13 cellular contexts compared by ENCODE assay signal in genomic region chr22:19483481-19484244, GRCh38. TPM values are rescaled to one million over a fixed set of nuclear protein-coding genes. Genes with fewer than 3 reads are reported as not detected.
A peak's percentile ranks its signal among the peaks of the same experiment; 100 is the strongest.
DNase-seq lines count a peak whose midpoint lies in the region; ATAC-seq and TF ChIP-seq lines count a peak whose summit lies in the region.
"Had no signal": no experiment of that assay in that cellular context is flagged by ENCODE, and none has a peak within 500 bp of the region (broad histone marks: within the 10 kb centered on the region; RNA-seq: fewer than 3 reads in every experiment).

No MANE protein-coding gene starts in this region.

- no peaks in the 10 kb centered on the region for H3K27me3 Mint-ChIP-seq in activated T-cell treated with anti-CD3 and anti-CD28 coated beads, Interleukin-2, amount 50 U/mL, for 72 hours (ENCODE audit: low read depth)
- no peaks in the 10 kb centered on the region for H3K27me3 Mint-ChIP-seq in natural killer cell treated with Interleukin-12 subunit alpha and Interleukin-12 subunit beta and Interleukin-15 and Interleukin-18, amount 100 ng/mL, for 72 hours

- no peak for DNase-seq in activated T-cell treated with anti-CD3 and anti-CD28 coated beads, Interleukin-2, amount 50 U/mL, for 72 hours
- no peak for DNase-seq in activated T-cell treated with anti-CD3 and anti-CD28 coated beads, Interleukin-2, amount 50 U/mL, for 1 hour
- DNase-seq in astrocyte of the spinal cord (ENCODE audit: low read depth, low spot score) (peak; percentile 56), non-pigmented ciliary epithelial cell (ENCODE audit: low read depth) (peak; percentile 73), Right ventricle myocardium superior (no peak)
- DNase-seq in natural killer cell treated with Interleukin-12 subunit alpha and Interleukin-12 subunit beta and Interleukin-15 and Interleukin-18, amount 100 ng/mL, for 72 hours (ENCODE audit: low spot score): no peak
- DNase-seq: amniotic stem cell, KBM-7, NCI-H1436, NCI-H446 had no signal

- no peak for ATAC-seq in activated T-cell treated with anti-CD3 and anti-CD28 coated beads, Interleukin-2, amount 50 U/mL, for 72 hours (replicated peaks in 1 of 2)
- no peak for ATAC-seq in Right ventricle myocardium superior (ENCODE audit: poor library complexity)
- no peak for ATAC-seq in natural killer cell treated with Interleukin-12 subunit alpha and Interleukin-12 subunit beta and Interleukin-15 and Interleukin-18, amount 100 ng/mL, for 72 hours

- H3K27ac Mint-ChIP-seq in activated T-cell treated with anti-CD3 and anti-CD28 coated beads, Interleukin-2, amount 50 U/mL, for 72 hours: peak overlapping the region; percentile 85
- H3K27ac Mint-ChIP-seq in natural killer cell treated with Interleukin-12 subunit alpha and Interleukin-12 subunit beta and Interleukin-15 and Interleukin-18, amount 100 ng/mL, for 72 hours: no peak overlapping the region

- H3K4me1 Mint-ChIP-seq in activated T-cell treated with anti-CD3 and anti-CD28 coated beads, Interleukin-2, amount 50 U/mL, for 72 hours (ENCODE audit: low read depth): peaks cover 26% of the 10 kb centered on the region
- peaks cover 10 to 12% of the 10 kb centered on the region in 2 donors for H3K4me1 Mint-ChIP-seq in natural killer cell treated with Interleukin-12 subunit alpha and Interleukin-12 subunit beta and Interleukin-15 and Interleukin-18, amount 100 ng/mL, for 72 hours (ENCODE audit: low read depth in 2 of 2)

- intact Hi-C loops in Right ventricle myocardium superior (cut with DNase I): no loop called here

- no peak for TF ChIP-seq CTCF in astrocyte of the spinal cord (IDR thresholded peaks at IDR 0.05; ENCODE audit: low read depth, low read length)

- peak overlapping the region; percentile 26 to 63 for H3K4me3 Mint-ChIP-seq in activated T-cell treated with anti-CD3 and anti-CD28 coated beads, Interleukin-2, amount 50 U/mL, for 72 hours
- H3K4me3 Mint-ChIP-seq in natural killer cell treated with Interleukin-12 subunit alpha and Interleukin-12 subunit beta and Interleukin-15 and Interleukin-18, amount 100 ng/mL, for 72 hours: no peak overlapping the region

- H3K36me3 Mint-ChIP-seq in activated T-cell treated with anti-CD3 and anti-CD28 coated beads, Interleukin-2, amount 50 U/mL, for 72 hours (ENCODE audit: insufficient read depth in 2 of 2): peaks cover 11 to 42% of the 10 kb centered on the region in 2 donors
- peaks cover 20% of the 10 kb centered on the region for H3K36me3 Mint-ChIP-seq in natural killer cell treated with Interleukin-12 subunit alpha and Interleukin-12 subunit beta and Interleukin-15 and Interleukin-18, amount 100 ng/mL, for 72 hours

- H3K4me3 ChIP-seq in astrocyte of the spinal cord (ENCODE audit: low read depth, low read length): no peak overlapping the region
- H3K4me3 ChIP-seq: lung, tibial artery had no signal

- in situ Hi-C loops in astrocyte of the spinal cord (cut with HindIII; ENCODE audit: low sequenced_read_pairs): no loop called here

- no peaks in the 10 kb centered on the region for H3K9me3 Mint-ChIP-seq in activated T-cell treated with anti-CD3 and anti-CD28 coated beads, Interleukin-2, amount 50 U/mL, for 72 hours
- no peaks in the 10 kb centered on the region for H3K9me3 Mint-ChIP-seq in natural killer cell treated with Interleukin-12 subunit alpha and Interleukin-12 subunit beta and Interleukin-15 and Interleukin-18, amount 100 ng/mL, for 72 hours
- H3K9me3 Mint-ChIP-seq: neural crest cell had no signal

RNA-seq across cellular contexts. Expression of gene CDC45, which starts 3.9 kb away (rescaled TPM):
- total RNA-seq in activated T-cell treated with anti-CD3 and anti-CD28 coated beads, Interleukin-2, amount 50 U/mL, for 72 hours: 100 to 1,000 TPM; 119 to 144 TPM
- total RNA-seq in Right ventricle myocardium superior: 0.62 TPM
- 100 to 1,000 TPM in 1 of 2 donors, 10 to 100 TPM in 1; 57.8 to 137 TPM for total RNA-seq in natural killer cell treated with Interleukin-12 subunit alpha and Interleukin-12 subunit beta and Interleukin-15 and Interleukin-18, amount 100 ng/mL, for 72 hours

RNA-seq across cellular contexts. Expression of gene UFD1, which starts 4.7 kb away (rescaled TPM):
- 10 to 100 TPM; 68.3 to 78.6 TPM for total RNA-seq in activated T-cell treated with anti-CD3 and anti-CD28 coated beads, Interleukin-2, amount 50 U/mL, for 72 hours
- total RNA-seq in Right ventricle myocardium superior: 43.5 TPM
- 100 to 1,000 TPM; 104 to 109 TPM for total RNA-seq in natural killer cell treated with Interleukin-12 subunit alpha and Interleukin-12 subunit beta and Interleukin-15 and Interleukin-18, amount 100 ng/mL, for 72 hours

RNA-seq across cellular contexts. Expression of gene C22orf39, which starts 36.2 kb away (rescaled TPM):
- total RNA-seq in activated T-cell treated with anti-CD3 and anti-CD28 coated beads, Interleukin-2, amount 50 U/mL, for 72 hours: 10 to 100 TPM; 34.3 to 40.6 TPM
- 65.7 TPM for total RNA-seq in Right ventricle myocardium superior
- 10 to 100 TPM; 27.6 to 36.8 TPM for total RNA-seq in natural killer cell treated with Interleukin-12 subunit alpha and Interleukin-12 subunit beta and Interleukin-15 and Interleukin-18, amount 100 ng/mL, for 72 hours

RNA-seq across cellular contexts. Expression of gene CLDN5, which starts 40.5 kb away (rescaled TPM):
- total RNA-seq in activated T-cell treated with anti-CD3 and anti-CD28 coated beads, Interleukin-2, amount 50 U/mL, for 72 hours: under 1 TPM; 0.30 to 0.36 TPM
- total RNA-seq in Right ventricle myocardium superior: 23.9 TPM
- total RNA-seq in natural killer cell treated with Interleukin-12 subunit alpha and Interleukin-12 subunit beta and Interleukin-15 and Interleukin-18, amount 100 ng/mL, for 72 hours: not detected

RNA-seq across cellular contexts. Expression of gene MRPL40, which starts 51.3 kb away (rescaled TPM):
- 10 to 100 TPM; 27.1 to 27.2 TPM for total RNA-seq in activated T-cell treated with anti-CD3 and anti-CD28 coated beads, Interleukin-2, amount 50 U/mL, for 72 hours
- total RNA-seq in Right ventricle myocardium superior: 56.1 TPM
- 10 to 100 TPM; 14.3 to 21.3 TPM for total RNA-seq in natural killer cell treated with Interleukin-12 subunit alpha and Interleukin-12 subunit beta and Interleukin-15 and Interleukin-18, amount 100 ng/mL, for 72 hours

Comparison
In these comparisons a context has a peak if more than half of its experiments do, and no peak if none do; other contexts are left out.
1. DNase-seq: peak in astrocyte of the spinal cord (single experiment) and non-pigmented ciliary epithelial cell (single experiment); none in activated T-cell treated with anti-CD3 and anti-CD28 coated beads, Interleukin-2, amount 50 U/mL, for 72 hours (0 of 2), activated T-cell treated with anti-CD3 and anti-CD28 coated beads, Interleukin-2, amount 50 U/mL, for 1 hour (single experiment), Right ventricle myocardium superior (single experiment) and natural killer cell treated with Interleukin-12 subunit alpha and Interleukin-12 subunit beta and Interleukin-15 and Interleukin-18, amount 100 ng/mL, for 72 hours (single experiment).
2. RNA of gene CDC45, which starts 3.9 kb away (total RNA-seq): 119 to 144 TPM in activated T-cell treated with anti-CD3 and anti-CD28 coated beads, Interleukin-2, amount 50 U/mL, for 72 hours and 57.8 to 137 TPM in natural killer cell treated with Interleukin-12 subunit alpha and Interleukin-12 subunit beta and Interleukin-15 and Interleukin-18, amount 100 ng/mL, for 72 hours; 0.62 TPM in Right ventricle myocardium superior (single experiment); every median in the first group is over 10 times any median in the second.